Comparison of ENCODE assay signal across 1 cellular context in genomic region chr12:18148961-18149360, GRCh38.
TF ChIP-seq lines count a peak whose summit lies in the region.

No MANE protein-coding gene starts in this region.

TF ChIP-seq in liver, 16 proteins besides CTCF, POLR2A, EP300 and RAD21 (continued from another document):
- TF ChIP-seq REST (IDR thresholded peaks at IDR 0.05), result no peak
- TF ChIP-seq JUND (IDR thresholded peaks at IDR 0.05), result peak; percentile 94 to 97
- TF ChIP-seq FOXA2 (IDR thresholded peaks at IDR 0.05), result peak; percentile 20
- peak; percentile 32 for TF ChIP-seq HNF4G (IDR thresholded peaks at IDR 0.05)
- peak; percentile 53 for TF ChIP-seq YY1 (IDR thresholded peaks at IDR 0.05)
- TF ChIP-seq RXRA (IDR thresholded peaks at IDR 0.05), result peak in 1 of 2 donors; percentile 46
- peak; percentile 81 to 91 for TF ChIP-seq HNF4A (conservative IDR thresholded peaks at IDR 0.05)
- TF ChIP-seq EGR1 (IDR thresholded peaks at IDR 0.05; ENCODE audit: low read depth in 2 of 2), result no peak
- no peak for TF ChIP-seq TAF1 (conservative IDR thresholded peaks at IDR 0.05)
- peak; percentile 84 for TF ChIP-seq ATF3 (IDR thresholded peaks at IDR 0.05)
- TF ChIP-seq FOXA1 (IDR thresholded peaks at IDR 0.05), result no peak
- peak; percentile 43 for TF ChIP-seq MAX (IDR thresholded peaks at IDR 0.05)
- no peak for TF ChIP-seq NR2F2 (IDR thresholded peaks at IDR 0.05)
- TF ChIP-seq ZBTB33 (IDR thresholded peaks at IDR 0.05), result peak; percentile 50
